Comparison of ENCODE assay signal across 8 cellular contexts in genomic region chr6:20213271-20213798, GRCh38. TPM values are rescaled to one million over a fixed set of nuclear protein-coding genes. Genes with fewer than 3 reads are reported as not detected.
DNase-seq lines count a peak whose midpoint lies in the region; ATAC-seq and TF ChIP-seq lines count a peak whose summit lies in the region.

No MANE protein-coding gene starts in this region.

- H3K4me1 ChIP-seq in DOHH2 (ENCODE audit: control insufficient read depth, low read length): no peaks in the 10 kb centered on the region

- no peaks in the 10 kb centered on the region for H3K27me3 Mint-ChIP-seq in central memory CD8-positive, alpha-beta T cell
- peaks cover 12 to 16% of the 10 kb centered on the region in 2 donors for H3K27me3 Mint-ChIP-seq in natural killer cell treated with Interleukin-12 subunit alpha and Interleukin-12 subunit beta and Interleukin-15 and Interleukin-18, amount 100 ng/mL, for 72 hours

- no peaks in the 10 kb centered on the region for H3K79me2 ChIP-seq in DOHH2 (ENCODE audit: control insufficient read depth, low read length)

- H3K9me2 ChIP-seq in DOHH2 (replicated peaks; ENCODE audit: control insufficient read depth, low read length): no peaks in the 10 kb centered on the region

- TF ChIP-seq CTCF in DOHH2 (IDR thresholded peaks at IDR 0.05; ENCODE audit: low read depth, low read length, poor library complexity, severe bottlenecking): no peak

- H3K4me2 ChIP-seq in DOHH2 (ENCODE audit: low read length): peak overlapping the region; percentile 3; the same call in 1 of the 2 replicates

- peaks cover 12% of the 10 kb centered on the region for H3K27me3 ChIP-seq in DOHH2 (ENCODE audit: control insufficient read depth, low read length)

- H3K4me3 Mint-ChIP-seq in central memory CD8-positive, alpha-beta T cell: peak overlapping the region; percentile 93
- H3K4me3 Mint-ChIP-seq in natural killer cell treated with Interleukin-12 subunit alpha and Interleukin-12 subunit beta and Interleukin-15 and Interleukin-18, amount 100 ng/mL, for 72 hours: peak overlapping the region; percentile 96

- H3K9me3 Mint-ChIP-seq in central memory CD8-positive, alpha-beta T cell: no peaks in the 10 kb centered on the region
- H3K9me3 Mint-ChIP-seq in natural killer cell treated with Interleukin-12 subunit alpha and Interleukin-12 subunit beta and Interleukin-15 and Interleukin-18, amount 100 ng/mL, for 72 hours: no peaks in the 10 kb centered on the region

- no peaks in the 10 kb centered on the region for H3K36me3 ChIP-seq in DOHH2 (ENCODE audit: control insufficient read depth, low read length)

- no peak for ATAC-seq in central memory CD8-positive, alpha-beta T cell (replicated peaks; ENCODE audit: extremely low read depth, poor library complexity, severe bottlenecking)
- no peak for ATAC-seq in natural killer cell treated with Interleukin-12 subunit alpha and Interleukin-12 subunit beta and Interleukin-15 and Interleukin-18, amount 100 ng/mL, for 72 hours
- ATAC-seq in HG02588 (IDR thresholded peaks at IDR 0.05; ENCODE audit: unreplicated experiment): no peak

- no peaks in the 10 kb centered on the region for H3F3A ChIP-seq in DOHH2 (ENCODE audit: control insufficient read depth, insufficient read depth)

- no peak overlapping the region for H3K27ac ChIP-seq in DOHH2 (ENCODE audit: low read depth, low read length)

- DNase-seq in NCI-H69 (lab: John Stamatoyannopoulos, UW): peak; percentile 28
- no peak for DNase-seq in central memory CD8-positive, alpha-beta T cell (ENCODE audit: low spot score in 2 of 2)
- no peak for DNase-seq in natural killer cell treated with Interleukin-12 subunit alpha and Interleukin-12 subunit beta and Interleukin-15 and Interleukin-18, amount 100 ng/mL, for 72 hours (ENCODE audit: low spot score)
- DNase-seq in NCI-H1417 treated with DMSO at 0.1 percent for 48 hours (lab: John Stamatoyannopoulos, UW): no peak
- DNase-seq in NCI-H226: no peak
- no peak for DNase-seq in putamen (ENCODE audit: low spot score)

- H3K27ac Mint-ChIP-seq in central memory CD8-positive, alpha-beta T cell (ENCODE audit: low read depth): peak overlapping the region; percentile 85
- peak overlapping the region; percentile 72 to 77 for H3K27ac Mint-ChIP-seq in natural killer cell treated with Interleukin-12 subunit alpha and Interleukin-12 subunit beta and Interleukin-15 and Interleukin-18, amount 100 ng/mL, for 72 hours

- peaks cover 15% of the 10 kb centered on the region for H3K36me3 Mint-ChIP-seq in central memory CD8-positive, alpha-beta T cell (ENCODE audit: insufficient read depth)
- no peaks in the 10 kb centered on the region for H3K36me3 Mint-ChIP-seq in natural killer cell treated with Interleukin-12 subunit alpha and Interleukin-12 subunit beta and Interleukin-15 and Interleukin-18, amount 100 ng/mL, for 72 hours

- H3K4me1 Mint-ChIP-seq in central memory CD8-positive, alpha-beta T cell: peaks cover 33% of the 10 kb centered on the region
- peaks cover 20 to 23% of the 10 kb centered on the region in 2 donors for H3K4me1 Mint-ChIP-seq in natural killer cell treated with Interleukin-12 subunit alpha and Interleukin-12 subunit beta and Interleukin-15 and Interleukin-18, amount 100 ng/mL, for 72 hours (ENCODE audit: low read depth in 2 of 2)

- no peaks in the 10 kb centered on the region for H4K20me1 ChIP-seq in DOHH2 (ENCODE audit: control insufficient read depth, insufficient read depth, low read depth, low read length)

- H3K4me3 ChIP-seq in DOHH2 (ENCODE audit: low read length): 0 out of 2 replicates have a peak overlapping the region, but pooled peaks have one; percentile 5

- H3K9me3 ChIP-seq in DOHH2 (ENCODE audit: control insufficient read depth, insufficient read depth, low read length): no peaks in the 10 kb centered on the region

RNA-seq across cellular contexts. Expression of gene MBOAT1, which starts 1.1 kb away (rescaled TPM):
- 1 to 10 TPM; 1.9 to 4.7 TPM for total RNA-seq in natural killer cell treated with Interleukin-12 subunit alpha and Interleukin-12 subunit beta and Interleukin-15 and Interleukin-18, amount 100 ng/mL, for 72 hours
